ENCODE assay signal across 30 cellular contexts in genomic region chr4:41524446-41524845, GRCh38. TPM values are rescaled to one million over a fixed set of nuclear protein-coding genes. Genes with fewer than 3 reads are reported as not detected.
DNase-seq lines count a peak whose midpoint lies in the region; ATAC-seq, FAIRE-seq and TF ChIP-seq lines count a peak whose summit lies in the region.
"Had no signal": no experiment of that assay in that cellular context is flagged by ENCODE, and none has a peak within 500 bp of the region (broad histone marks: within the 10 kb centered on the region; RNA-seq: fewer than 3 reads in every experiment).

No MANE protein-coding gene starts in this region.

- H3K4me1 ChIP-seq in heart right ventricle = peaks cover 0 to 60% (median 27%) of the 10 kb centered on the region in 9 donors

- TF ChIP-seq CTCF in heart right ventricle (IDR thresholded peaks at IDR 0.05) = no peak
- no peak for TF ChIP-seq CTCF in endothelial cell (IDR thresholded peaks at IDR 0.05; ENCODE audit: unreplicated experiment)

- H3K36me3 ChIP-seq in heart right ventricle = peaks cover 0 to 4% (median 0%) of the 10 kb centered on the region in 9 donors
- H3K36me3 ChIP-seq: lower lobe of right lung, neural progenitor cell had no signal

- H3K4me3 Mint-ChIP-seq in endothelial cell (ENCODE audit: unreplicated experiment) = no peak overlapping the region
- H3K4me3 Mint-ChIP-seq: activated CD4-positive, alpha-beta T cell treated with anti-CD3 and anti-CD28 coated beads for 36 hours; activated naive CD8-positive, alpha-beta T cell treated with anti-CD3 and anti-CD28 coated beads, Interleukin-2, amount 10 ng/mL, durations not matched to agents 7 days and 5 days; CD4-positive, alpha-beta memory T cell; central memory CD8-positive, alpha-beta T cell; neural progenitor cell had no signal

- 37 to 54% methylated on average over 4 of the region's 4 CpGs for WGBS in heart right ventricle, 2 donors

- no peaks in the 10 kb centered on the region for H3K9me3 ChIP-seq in heart right ventricle
- H3K9me3 ChIP-seq: lower lobe of right lung had no signal

- FAIRE-seq in urothelium cell line (lab: Jason Lieb, UNC) = peak; percentile 9
- FAIRE-seq: A204.1, kidney had no signal

- no peaks in the 10 kb centered on the region for H3K27me3 ChIP-seq in heart right ventricle
- H3K27me3 ChIP-seq: neural progenitor cell had no signal

- H3K27ac Mint-ChIP-seq in endothelial cell (ENCODE audit: unreplicated experiment) = peak overlapping the region; percentile 20
- H3K27ac Mint-ChIP-seq: activated CD4-positive, alpha-beta T cell treated with anti-CD3 and anti-CD28 coated beads for 36 hours; activated naive CD8-positive, alpha-beta T cell treated with anti-CD3 and anti-CD28 coated beads, Interleukin-2, amount 10 ng/mL, durations not matched to agents 7 days and 5 days; CD4-positive, alpha-beta memory T cell; neural progenitor cell had no signal

- no peaks in the 10 kb centered on the region for H3K27me3 Mint-ChIP-seq in endothelial cell (ENCODE audit: unreplicated experiment)
- H3K27me3 Mint-ChIP-seq: activated CD4-positive, alpha-beta T cell treated with anti-CD3 and anti-CD28 coated beads for 36 hours; activated naive CD8-positive, alpha-beta T cell treated with anti-CD3 and anti-CD28 coated beads, Interleukin-2, amount 10 ng/mL, durations not matched to agents 7 days and 5 days; central memory CD8-positive, alpha-beta T cell had no signal

- DNase-seq in heart right ventricle = no peak
- DNase-seq in left cardiac atrium = no peak
- peak; percentile 28 for DNase-seq in NCI-H774 (lab: John Stamatoyannopoulos, UW)
- DNase-seq in endothelial cell (ENCODE audit: low spot score) = no peak
- no peak for DNase-seq in urothelium cell line (ENCODE audit: low spot score)
- no peak for DNase-seq in H4 (ENCODE audit: low spot score)
- DNase-seq in NCI-H187 (lab: John Stamatoyannopoulos, UW) = no peak
- DNase-seq: activated CD4-positive, alpha-beta T cell treated with anti-CD3 and anti-CD28 coated beads for 36 hours; activated CD8-positive, alpha-beta memory T cell treated with anti-CD3 and anti-CD28 coated beads for 24 hours; activated gamma-delta T cell; activated naive CD8-positive, alpha-beta T cell treated with anti-CD3 and anti-CD28 coated beads, Interleukin-2, amount 10 ng/mL, durations not matched to agents 7 days and 5 days; activated T-cell treated with anti-CD3 and anti-CD28 coated beads, Interleukin-2, amount 50 U/mL, for 1 hour; AML-193; CD4-positive, alpha-beta memory T cell; DMS153; kidney; lower lobe of right lung; NCI-H1105; NCI-H2081; NCI-H345; NCI-H748 treated with DMSO at 0.1 percent for 48 hours; posterior cingulate gyrus; stimulated activated CD4-positive, alpha-beta T cell treated with anti-CD3 and anti-CD28 coated beads, Interleukin-15, amount 100 ng/mL, for 24 hours; stimulated activated naive CD4-positive, alpha-beta T cell treated with Interleukin-2 at 50 U/mL for 16 hours had no signal

- no peaks in the 10 kb centered on the region for H3K9me3 Mint-ChIP-seq in endothelial cell (ENCODE audit: unreplicated experiment)
- H3K9me3 Mint-ChIP-seq: activated naive CD8-positive, alpha-beta T cell treated with anti-CD3 and anti-CD28 coated beads, Interleukin-2, amount 10 ng/mL, durations not matched to agents 7 days and 5 days had no signal

- H3K27ac ChIP-seq in heart right ventricle = peak overlapping the region in 6 of 10 donors; percentile 25 to 72 (median 35)
- H3K27ac ChIP-seq: lower lobe of right lung, RWPE1 had no signal

- intact Hi-C loops in heart right ventricle (cut with DNase I) = loop anchor here in 1 of 10 donors (10.0 kb wide), 1 partner anchor 240 kb away; no protein-coding TSS in a partner anchor
- intact Hi-C loops in left cardiac atrium (cut with DNase I) = no loop called here

- H3K4me1 Mint-ChIP-seq in endothelial cell (ENCODE audit: unreplicated experiment) = peaks cover 30% of the 10 kb centered on the region
- H3K4me1 Mint-ChIP-seq: activated CD4-positive, alpha-beta T cell treated with anti-CD3 and anti-CD28 coated beads for 36 hours; activated naive CD8-positive, alpha-beta T cell treated with anti-CD3 and anti-CD28 coated beads, Interleukin-2, amount 10 ng/mL, durations not matched to agents 7 days and 5 days; CD4-positive, alpha-beta memory T cell; central memory CD8-positive, alpha-beta T cell had no signal

- ATAC-seq in heart right ventricle (no peak), left cardiac atrium (no peak), esophagus mucosa (no peak)
- ATAC-seq: activated CD4-positive, alpha-beta T cell treated with anti-CD3 and anti-CD28 coated beads for 36 hours had no signal

- no peak overlapping the region for H3K4me3 ChIP-seq in heart right ventricle
- H3K4me3 ChIP-seq: lower lobe of right lung, neural progenitor cell had no signal

- H3K36me3 Mint-ChIP-seq in endothelial cell (ENCODE audit: low read depth, unreplicated experiment) = peaks cover 20% of the 10 kb centered on the region
- H3K36me3 Mint-ChIP-seq: activated naive CD8-positive, alpha-beta T cell treated with anti-CD3 and anti-CD28 coated beads, Interleukin-2, amount 10 ng/mL, durations not matched to agents 7 days and 5 days; CD4-positive, alpha-beta memory T cell; neural progenitor cell had no signal

RNA-seq across cellular contexts. Expression of gene LIMCH1, which starts 13.5 kb away (rescaled TPM):
- 100 to 1,000 TPM; 242 to 410 (median 304) TPM for total RNA-seq in heart right ventricle
- polyA plus RNA-seq in heart right ventricle = 10 to 100 TPM; 28.4 to 56.2 TPM
- 100 to 1,000 TPM; 168 to 200 TPM for total RNA-seq in left cardiac atrium
- 257 TPM for total RNA-seq in endothelial cell (ENCODE audit: unreplicated experiment)
- 24.5 and 25.3 TPM in 2 replicates for total RNA-seq in H4 (2014; rRNA removed; shearing (Covaris generic))
- 15.5 TPM for total RNA-seq in esophagus mucosa
- total RNA-seq: activated CD4-positive, alpha-beta T cell treated with anti-CD3 and anti-CD28 coated beads for 36 hours; activated naive CD8-positive, alpha-beta T cell treated with anti-CD3 and anti-CD28 coated beads, Interleukin-2, amount 10 ng/mL, durations not matched to agents 7 days and 5 days; CD4-positive, alpha-beta memory T cell; G401 had no signal
- polyA plus RNA-seq: CD4-positive, alpha-beta memory T cell had no signal
